ENCODE assay signal across 7 cellular contexts in genomic region chr6:3162565-3163247, GRCh38. TPM values are rescaled to one million over a fixed set of nuclear protein-coding genes. Genes with fewer than 3 reads are reported as not detected.
DNase-seq lines count a peak whose midpoint lies in the region; ATAC-seq and TF ChIP-seq lines count a peak whose summit lies in the region.

No MANE protein-coding gene starts in this region.

- TF ChIP-seq CTCF in GM13976 (IDR thresholded peaks at IDR 0.05; ENCODE audit: borderline replicate concordance, control extremely low read depth, extremely low read depth, insufficient read depth, missing control alignments) (no peak), brain microvascular endothelial cell (IDR thresholded peaks at IDR 0.05; ENCODE audit: low read depth, low read length, missing control alignments) (peak; percentile 38)

- intact Hi-C loops in sciatic nerve (cut with DNase I): loop anchor here (10.0 kb wide), 1 partner anchor 92 kb away; the partner anchor contains the start of gene PSMG4

- H3K4me3 ChIP-seq in brain microvascular endothelial cell (ENCODE audit: low read depth, low read length) (peak overlapping the region; percentile 68), iPS-15b (ENCODE audit: low read depth, low read length) (peak overlapping the region; percentile 72)

- DNase-seq in GM13976 (ENCODE audit: low spot score): peak; percentile 89
- DNase-seq in NCI-H146 treated with DMSO at 0.1 percent for 48 hours (lab: John Stamatoyannopoulos, UW; ENCODE audit: unreplicated experiment): peak; percentile 88
- peak; percentile 44 for DNase-seq in T1000 (lab: John Stamatoyannopoulos, UW)
- DNase-seq in brain microvascular endothelial cell: peak; percentile 53
- DNase-seq in sciatic nerve (ENCODE audit: low spot score): peak; percentile 80

- ATAC-seq in HG02759 (IDR thresholded peaks at IDR 0.05; ENCODE audit: unreplicated experiment) (peak; percentile 75), sciatic nerve (peak; percentile 82)

- no peaks in the 10 kb centered on the region for H3K36me3 ChIP-seq in brain microvascular endothelial cell (replicated peaks)
- no peaks in the 10 kb centered on the region for H3K36me3 ChIP-seq in iPS-15b (ENCODE audit: control insufficient read depth, insufficient read depth, low read length)

- no peaks in the 10 kb centered on the region for H3K9me3 ChIP-seq in iPS-15b (ENCODE audit: control insufficient read depth, insufficient read depth, low read length)

- peak overlapping the region; percentile 58 for H3K27ac ChIP-seq in brain microvascular endothelial cell

- in situ Hi-C loops in GM13976 (cut with MboI; ENCODE audit: low sequenced_read_pairs, unreplicated experiment): no loop called here
- in situ Hi-C loops in brain microvascular endothelial cell (cut with HindIII; ENCODE audit: low pct_ligation_motif_present, low sequenced_read_pairs): no loop called here

- peak overlapping the region; percentile 70 for H3K9ac ChIP-seq in iPS-15b (ENCODE audit: low read depth, low read length)

- H3K27me3 ChIP-seq in brain microvascular endothelial cell (replicated peaks): no peaks in the 10 kb centered on the region
- no peaks in the 10 kb centered on the region for H3K27me3 ChIP-seq in iPS-15b (ENCODE audit: control insufficient read depth, insufficient read depth, low read length)

- peaks cover 31% of the 10 kb centered on the region for H3K4me1 ChIP-seq in iPS-15b (ENCODE audit: control insufficient read depth, insufficient read depth, low read length)

RNA-seq across cellular contexts. Expression of gene TUBB2A, which starts 5.4 kb away (rescaled TPM):
- 53.1 TPM for total RNA-seq in sciatic nerve

RNA-seq across cellular contexts. Expression of gene BPHL, which starts 44.2 kb away (rescaled TPM):
- total RNA-seq in sciatic nerve: 15.7 TPM

Comparison
In these comparisons a context has a peak if more than half of its experiments do, and no peak if none do; other contexts are left out.
1. Peak in every context shown above with its lines: DNase-seq, ATAC-seq, H3K4me3 ChIP-seq and H3K27ac ChIP-seq.